ENCODE assay signal across 1 cellular context in genomic region chr2:120550893-120551446, GRCh38.
TF ChIP-seq lines count a peak whose summit lies in the region.

No MANE protein-coding gene starts in this region.

TF ChIP-seq in HepG2, 621 proteins besides CTCF, POLR2A, EP300 and RAD21 (continued from another document and continues in another):
- peak; percentile 17; the same call in 1 of the 2 replicates for TF ChIP-seq HNF1A (IDR thresholded peaks at IDR 0.05; ENCODE audit: low read depth)
- TF ChIP-seq HNF1A (CRISPR knock-in tag; IDR thresholded peaks at IDR 0.05; ENCODE audit: borderline replicate concordance) = peak; percentile 83; the same call in 1 of the 2 replicates
- no peak for TF ChIP-seq ZNF326 (CRISPR knock-in tag; IDR thresholded peaks at IDR 0.05; ENCODE audit: borderline replicate concordance)
- TF ChIP-seq ZNF558 (CRISPR knock-in tag; IDR thresholded peaks at IDR 0.05; ENCODE audit: borderline replicate concordance) = no peak
- no peak for TF ChIP-seq PAX8 (CRISPR knock-in tag; IDR thresholded peaks at IDR 0.05; ENCODE audit: borderline replicate concordance)
- no peak for TF ChIP-seq ZNF484 (CRISPR knock-in tag; IDR thresholded peaks at IDR 0.05; ENCODE audit: borderline replicate concordance, low read depth)
- no peak for TF ChIP-seq PREB (CRISPR knock-in tag; IDR thresholded peaks at IDR 0.05)
- no peak for TF ChIP-seq SMAD9 (CRISPR knock-in tag; IDR thresholded peaks at IDR 0.05)
- TF ChIP-seq ZNF430 (CRISPR knock-in tag; IDR thresholded peaks at IDR 0.05) = peak; percentile 93
- no peak for TF ChIP-seq NFATC3 (CRISPR knock-in tag; IDR thresholded peaks at IDR 0.05)
- peak; percentile 89; the same call in 1 of the 2 replicates for TF ChIP-seq ZNF788 (CRISPR knock-in tag; IDR thresholded peaks at IDR 0.05; ENCODE audit: borderline replicate concordance)
- TF ChIP-seq ISL2 (CRISPR knock-in tag; IDR thresholded peaks at IDR 0.05) = peak; percentile 92
- no peak for TF ChIP-seq BRCA1 (CRISPR knock-in tag; IDR thresholded peaks at IDR 0.05)
- no peak for TF ChIP-seq SP2 (CRISPR knock-in tag; IDR thresholded peaks at IDR 0.05)
- TF ChIP-seq ERF (CRISPR knock-in tag; IDR thresholded peaks at IDR 0.05) = peak; percentile 95
- no peak for TF ChIP-seq ZXDC (CRISPR knock-in tag; IDR thresholded peaks at IDR 0.05)
- no peak; the same call in 1 of the 2 replicates for TF ChIP-seq NR0B2 (CRISPR knock-in tag; IDR thresholded peaks at IDR 0.05)
- peak; percentile 75; the same call in 1 of the 2 replicates for TF ChIP-seq TGIF2 (CRISPR knock-in tag; IDR thresholded peaks at IDR 0.05)
- no peak for TF ChIP-seq RORA (CRISPR knock-in tag; IDR thresholded peaks at IDR 0.05)
- peak; percentile 66; the same call in 1 of the 2 replicates for TF ChIP-seq FOXK1 (CRISPR knock-in tag; IDR thresholded peaks at IDR 0.05; ENCODE audit: borderline replicate concordance, low read depth)
- no peak for TF ChIP-seq CREB3 (CRISPR knock-in tag; IDR thresholded peaks at IDR 0.05)
- no peak for TF ChIP-seq CREB1 (IDR thresholded peaks at IDR 0.05)
- peak; percentile 82 for TF ChIP-seq CREB1 (CRISPR knock-in tag; IDR thresholded peaks at IDR 0.05)
- TF ChIP-seq MTF1 (CRISPR knock-in tag; IDR thresholded peaks at IDR 0.05) = no peak
- no peak for TF ChIP-seq ZNF589 (CRISPR knock-in tag; conservative IDR thresholded peaks at IDR 0.05)
- TF ChIP-seq TEAD3 (CRISPR knock-in tag; optimal IDR thresholded peaks at IDR 0.05; ENCODE audit: borderline replicate concordance) = peak; percentile 93
- peak; percentile 64; the same call in 1 of the 2 replicates for TF ChIP-seq YEATS4 (CRISPR knock-in tag; IDR thresholded peaks at IDR 0.05; ENCODE audit: borderline replicate concordance)
- TF ChIP-seq NCOA5 (CRISPR knock-in tag; IDR thresholded peaks at IDR 0.05) = no peak
- TF ChIP-seq ZEB1 (IDR thresholded peaks at IDR 0.05; ENCODE audit: insufficient replicate concordance, low read depth) = no peak
- peak; percentile 25; the same call in 1 of the 2 replicates for TF ChIP-seq ZNF12 (CRISPR knock-in tag; IDR thresholded peaks at IDR 0.05)
- TF ChIP-seq ZNF124 (CRISPR knock-in tag; IDR thresholded peaks at IDR 0.05) = peak; percentile 72
- 0 out of 2 replicates have a peak, but pooled peaks have one; percentile 62 for TF ChIP-seq ATF1 (CRISPR knock-in tag; IDR thresholded peaks at IDR 0.05)
- peak; percentile 64; the same call in 1 of the 2 replicates for TF ChIP-seq NAIF1 (CRISPR knock-in tag; IDR thresholded peaks at IDR 0.05; ENCODE audit: borderline replicate concordance)
- peak; percentile 52; the same call in 1 of the 2 replicates for TF ChIP-seq KAT7 (CRISPR knock-in tag; IDR thresholded peaks at IDR 0.05; ENCODE audit: borderline replicate concordance)
- TF ChIP-seq BCL3 (CRISPR knock-in tag; IDR thresholded peaks at IDR 0.05) = no peak
- peak; percentile 92 for TF ChIP-seq HNF4G (IDR thresholded peaks at IDR 0.05; ENCODE audit: borderline replicate concordance, low read depth, low read length)
- peak; percentile 95 for TF ChIP-seq HNF4G (CRISPR knock-in tag; IDR thresholded peaks at IDR 0.05; ENCODE audit: borderline replicate concordance, low read depth)
- TF ChIP-seq ZNF235 (CRISPR knock-in tag; IDR thresholded peaks at IDR 0.05; ENCODE audit: borderline replicate concordance) = 0 out of 2 replicates have a peak, but pooled peaks have one; percentile 17
- TF ChIP-seq ATRX (CRISPR knock-in tag; IDR thresholded peaks at IDR 0.05; ENCODE audit: borderline replicate concordance) = no peak
- TF ChIP-seq NCOA2 (CRISPR knock-in tag; IDR thresholded peaks at IDR 0.05) = peak; percentile 96
- TF ChIP-seq ATF2 (CRISPR knock-in tag; IDR thresholded peaks at IDR 0.05) = peak; percentile 87; the same call in 1 of the 2 replicates
- peak; percentile 63; the same call in 1 of the 2 replicates for TF ChIP-seq TCF7 (IDR thresholded peaks at IDR 0.05; ENCODE audit: low read depth)
- peak; percentile 94; the same call in 1 of the 2 replicates for TF ChIP-seq MEIS1 (CRISPR knock-in tag; IDR thresholded peaks at IDR 0.05; ENCODE audit: borderline replicate concordance)
- TF ChIP-seq ZNF577 (CRISPR knock-in tag; IDR thresholded peaks at IDR 0.05; ENCODE audit: borderline replicate concordance, low read depth) = no peak
- no peak for TF ChIP-seq PLSCR1 (CRISPR knock-in tag; IDR thresholded peaks at IDR 0.05; ENCODE audit: borderline replicate concordance)
- no peak for TF ChIP-seq RFX5 (IDR thresholded peaks at IDR 0.05; ENCODE audit: low read depth, low read length)
- 0 out of 2 replicates have a peak, but pooled peaks have one; percentile 9 for TF ChIP-seq ONECUT2 (CRISPR knock-in tag; IDR thresholded peaks at IDR 0.05)
- TF ChIP-seq ZUFSP (CRISPR knock-in tag; IDR thresholded peaks at IDR 0.05; ENCODE audit: borderline replicate concordance) = no peak
- no peak for TF ChIP-seq LRRFIP1 (CRISPR knock-in tag; conservative IDR thresholded peaks at IDR 0.05)
- no peak for TF ChIP-seq ZNF672 (CRISPR knock-in tag; IDR thresholded peaks at IDR 0.05)
- no peak for TF ChIP-seq ZNF572 (CRISPR knock-in tag; IDR thresholded peaks at IDR 0.05)
- no peak for TF ChIP-seq PLRG1 (conservative IDR thresholded peaks at IDR 0.05)
